Comparison of ENCODE assay signal across 23 cellular contexts in the genomic region with DNA sequence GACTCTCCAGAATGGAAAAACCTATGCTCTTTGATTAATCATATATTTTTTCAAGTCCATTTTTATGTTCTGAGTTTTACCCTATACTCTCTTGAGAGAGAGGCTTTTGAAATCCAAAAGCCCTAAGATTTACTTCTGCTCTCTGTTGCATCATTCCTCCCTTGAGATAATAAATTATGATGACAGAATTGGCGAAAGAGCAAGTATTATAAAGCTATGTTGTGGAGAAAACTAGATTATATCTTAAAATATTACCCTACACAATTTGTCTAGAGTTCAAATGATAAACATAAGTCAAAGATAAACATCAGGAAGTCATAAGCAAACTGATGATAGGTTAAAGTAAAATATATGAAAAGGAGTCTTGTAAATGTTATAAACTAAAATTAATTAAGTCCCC.
DNase-seq lines count a peak whose midpoint lies in the region; ATAC-seq, FAIRE-seq and TF ChIP-seq lines count a peak whose summit lies in the region.
"Had no signal": no experiment of that assay in that cellular context is flagged by ENCODE, and none has a peak within 500 bp of the region (broad histone marks: within the 10 kb centered on the region; RNA-seq: fewer than 3 reads in every experiment).

No MANE protein-coding gene starts in this region.

- H3K27ac Mint-ChIP-seq in nephron = peak overlapping the region; percentile 57 to 93 (median 82)
- H3K27ac Mint-ChIP-seq: activated naive CD4-positive, alpha-beta T cell treated with anti-CD3 and anti-CD28 coated beads, Interleukin-2, amount 50 U/mL, for 24 hours; activated T-helper 17 cell treated with anti-CD3 and anti-CD28 coated beads, Interleukin-2, amount 50 U/mL, for 72 hours; naive thymus-derived CD8-positive, alpha-beta T cell had no signal

- TF ChIP-seq CTCF in nephron (IDR thresholded peaks at IDR 0.05; ENCODE audit: unreplicated experiment in 3 of 3) = no peak

- FAIRE-seq in endometrium (lab: Jason Lieb, UNC) = peak; percentile 83
- FAIRE-seq: endothelial cell of umbilical vein, urothelium cell line had no signal

- peaks cover 9% of the 10 kb centered on the region for H3K27me3 Mint-ChIP-seq in nephron (ENCODE audit: low read depth)
- H3K27me3 Mint-ChIP-seq: activated naive CD4-positive, alpha-beta T cell treated with anti-CD3 and anti-CD28 coated beads, Interleukin-2, amount 50 U/mL, for 24 hours; activated T-helper 17 cell treated with anti-CD3 and anti-CD28 coated beads, Interleukin-2, amount 50 U/mL, for 72 hours; naive thymus-derived CD8-positive, alpha-beta T cell had no signal

- no peak overlapping the region for H3K4me3 Mint-ChIP-seq in nephron
- H3K4me3 Mint-ChIP-seq: activated naive CD4-positive, alpha-beta T cell treated with anti-CD3 and anti-CD28 coated beads, Interleukin-2, amount 50 U/mL, for 24 hours; activated T-helper 17 cell treated with anti-CD3 and anti-CD28 coated beads, Interleukin-2, amount 50 U/mL, for 72 hours; naive thymus-derived CD8-positive, alpha-beta T cell had no signal

- DNase-seq in HCEC 1CT (peak; percentile 31), NOMO-1 treated with dmso at 0.1 percent for 144 hours (lab: John Stamatoyannopoulos, UW; ENCODE audit: unreplicated experiment) (peak; percentile 35), DMS153 (lab: John Stamatoyannopoulos, UW) (no peak), HK-2 (ENCODE audit: unreplicated experiment) (no peak)
- DNase-seq: activated CD4-positive, alpha-beta T cell treated with anti-CD3 and anti-CD28 coated beads, Interleukin-2, amount 50 U/mL, for 4 hours; activated CD8-positive, alpha-beta memory T cell treated with anti-CD3 and anti-CD28 coated beads, Interleukin-2, amount 50 U/mL, for 4 hours; aorta; C1 segment of cervical spinal cord; GOT3; naive thymus-derived CD8-positive, alpha-beta T cell; NCI-H1092 treated with DMSO at 0.1 percent for 48 hours; NCI-H1930; NCI-H69; T1000 had no signal

- no peak for ATAC-seq in HG02642 (IDR thresholded peaks at IDR 0.05; ENCODE audit: poor library complexity, unreplicated experiment)
- ATAC-seq in HG03565 (IDR thresholded peaks at IDR 0.05; ENCODE audit: unreplicated experiment) = no peak
- ATAC-seq: activated T-helper 17 cell treated with anti-CD3 and anti-CD28 coated beads, Interleukin-2, amount 50 U/mL, for 72 hours; left lobe of liver; naive thymus-derived CD8-positive, alpha-beta T cell had no signal

- H3K4me1 Mint-ChIP-seq in nephron = peaks cover 28% of the 10 kb centered on the region
- H3K4me1 Mint-ChIP-seq: activated naive CD4-positive, alpha-beta T cell treated with anti-CD3 and anti-CD28 coated beads, Interleukin-2, amount 50 U/mL, for 24 hours; activated T-helper 17 cell treated with anti-CD3 and anti-CD28 coated beads, Interleukin-2, amount 50 U/mL, for 72 hours; naive thymus-derived CD8-positive, alpha-beta T cell had no signal

- H3K36me3 Mint-ChIP-seq in nephron (ENCODE audit: low read depth) = no peaks in the 10 kb centered on the region
- H3K36me3 Mint-ChIP-seq: activated naive CD4-positive, alpha-beta T cell treated with anti-CD3 and anti-CD28 coated beads, Interleukin-2, amount 50 U/mL, for 24 hours; naive thymus-derived CD8-positive, alpha-beta T cell had no signal

- H3K9me3 Mint-ChIP-seq in nephron = no peaks in the 10 kb centered on the region

Comparison
In these comparisons a context has a peak if more than half of its experiments do, and no peak if none do; other contexts are left out.
1. DNase-seq: peak in HCEC 1CT (single experiment) and NOMO-1 treated with dmso at 0.1 percent for 144 hours (single experiment); none in DMS153 (single experiment) and HK-2 (single experiment).